7 cellular contexts compared by ENCODE assay signal in the genomic region with DNA sequence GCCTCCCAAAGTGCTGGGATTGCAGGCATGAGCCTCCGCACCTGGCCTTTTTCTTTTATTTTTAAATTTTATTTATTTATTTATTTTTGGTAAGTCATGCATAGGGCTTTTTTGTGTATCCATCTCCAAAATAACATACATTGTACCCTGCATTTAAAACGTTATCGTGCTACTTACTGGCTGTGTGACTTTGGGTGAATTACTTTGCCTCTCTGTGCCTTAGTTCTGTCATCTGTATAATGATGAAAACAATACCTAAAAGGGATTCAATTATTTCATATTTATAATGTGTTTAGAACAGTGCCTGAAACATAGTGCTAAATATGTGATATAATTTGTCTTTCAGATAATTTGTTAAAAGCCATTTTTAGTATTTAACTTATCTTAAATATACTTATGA.
"Had no signal": no experiment of that assay in that cellular context is flagged by ENCODE, and none has a peak within 500 bp of the region (broad histone marks: within the 10 kb centered on the region; RNA-seq: fewer than 3 reads in every experiment).

No MANE protein-coding gene starts in this region.

- ATAC-seq: HepG2 had no signal

- FAIRE-seq: HepG2, HTR-8/SVneo had no signal

- DNase-seq: IMR-90, KBM-7, KG1 had no signal

- H3K9ac ChIP-seq: KMS-11 had no signal

- H3K27ac ChIP-seq: HL-60, KMS-11 had no signal

- H3K4me2 ChIP-seq: KMS-11 had no signal
